1 cellular context compared by ENCODE assay signal in the genomic region with DNA sequence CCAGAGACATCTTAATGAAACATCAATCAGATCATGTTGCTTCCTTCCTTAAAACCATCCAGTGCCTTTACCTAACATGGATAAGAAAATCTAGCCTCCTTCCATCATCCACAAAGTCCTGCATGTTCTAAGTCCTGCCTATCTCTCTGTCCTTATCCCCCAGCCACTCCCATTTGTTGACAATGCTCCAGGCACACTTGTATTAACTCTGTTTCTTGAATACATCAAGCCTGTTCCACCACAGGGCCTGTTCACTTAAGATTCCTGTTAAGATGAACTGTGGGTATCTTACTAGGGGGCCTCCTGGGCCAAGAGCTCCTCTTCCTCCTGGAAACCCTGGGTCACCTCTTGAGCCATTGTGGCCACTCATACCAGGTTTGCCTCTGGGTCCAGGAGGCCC.
TF ChIP-seq lines count a peak whose summit lies in the region.

No MANE protein-coding gene starts in this region.

TF ChIP-seq in A549, 52 proteins besides CTCF, POLR2A, EP300 and RAD21 (continued from another document):
- TF ChIP-seq, protein P1, sequence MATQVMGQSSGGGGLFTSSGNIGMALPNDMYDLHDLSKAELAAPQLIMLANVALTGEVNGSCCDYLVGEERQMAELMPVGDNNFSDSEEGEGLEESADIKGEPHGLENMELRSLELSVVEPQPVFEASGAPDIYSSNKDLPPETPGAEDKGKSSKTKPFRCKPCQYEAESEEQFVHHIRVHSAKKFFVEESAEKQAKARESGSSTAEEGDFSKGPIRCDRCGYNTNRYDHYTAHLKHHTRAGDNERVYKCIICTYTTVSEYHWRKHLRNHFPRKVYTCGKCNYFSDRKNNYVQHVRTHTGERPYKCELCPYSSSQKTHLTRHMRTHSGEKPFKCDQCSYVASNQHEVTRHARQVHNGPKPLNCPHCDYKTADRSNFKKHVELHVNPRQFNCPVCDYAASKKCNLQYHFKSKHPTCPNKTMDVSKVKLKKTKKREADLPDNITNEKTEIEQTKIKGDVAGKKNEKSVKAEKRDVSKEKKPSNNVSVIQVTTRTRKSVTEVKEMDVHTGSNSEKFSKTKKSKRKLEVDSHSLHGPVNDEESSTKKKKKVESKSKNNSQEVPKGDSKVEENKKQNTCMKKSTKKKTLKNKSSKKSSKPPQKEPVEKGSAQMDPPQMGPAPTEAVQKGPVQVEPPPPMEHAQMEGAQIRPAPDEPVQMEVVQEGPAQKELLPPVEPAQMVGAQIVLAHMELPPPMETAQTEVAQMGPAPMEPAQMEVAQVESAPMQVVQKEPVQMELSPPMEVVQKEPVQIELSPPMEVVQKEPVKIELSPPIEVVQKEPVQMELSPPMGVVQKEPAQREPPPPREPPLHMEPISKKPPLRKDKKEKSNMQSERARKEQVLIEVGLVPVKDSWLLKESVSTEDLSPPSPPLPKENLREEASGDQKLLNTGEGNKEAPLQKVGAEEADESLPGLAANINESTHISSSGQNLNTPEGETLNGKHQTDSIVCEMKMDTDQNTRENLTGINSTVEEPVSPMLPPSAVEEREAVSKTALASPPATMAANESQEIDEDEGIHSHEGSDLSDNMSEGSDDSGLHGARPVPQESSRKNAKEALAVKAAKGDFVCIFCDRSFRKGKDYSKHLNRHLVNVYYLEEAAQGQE (IDR thresholded peaks at IDR 0.05), result no peak
- TF ChIP-seq, protein P2, sequence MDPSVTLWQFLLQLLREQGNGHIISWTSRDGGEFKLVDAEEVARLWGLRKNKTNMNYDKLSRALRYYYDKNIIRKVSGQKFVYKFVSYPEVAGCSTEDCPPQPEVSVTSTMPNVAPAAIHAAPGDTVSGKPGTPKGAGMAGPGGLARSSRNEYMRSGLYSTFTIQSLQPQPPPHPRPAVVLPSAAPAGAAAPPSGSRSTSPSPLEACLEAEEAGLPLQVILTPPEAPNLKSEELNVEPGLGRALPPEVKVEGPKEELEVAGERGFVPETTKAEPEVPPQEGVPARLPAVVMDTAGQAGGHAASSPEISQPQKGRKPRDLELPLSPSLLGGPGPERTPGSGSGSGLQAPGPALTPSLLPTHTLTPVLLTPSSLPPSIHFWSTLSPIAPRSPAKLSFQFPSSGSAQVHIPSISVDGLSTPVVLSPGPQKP (IDR thresholded peaks at IDR 0.05; ENCODE audit: low read depth, low read length), result no peak
- TF ChIP-seq CHD2 (IDR thresholded peaks at IDR 0.05; ENCODE audit: low read length, partially characterized antibody) (no peak), NFE2L2 (conservative IDR thresholded peaks at IDR 0.05; ENCODE audit: low read length) (no peak), MYC (IDR thresholded peaks at IDR 0.05; ENCODE audit: borderline replicate concordance, low read length) (no peak)
